ENCODE assay signal across 8 cellular contexts in the genomic region with DNA sequence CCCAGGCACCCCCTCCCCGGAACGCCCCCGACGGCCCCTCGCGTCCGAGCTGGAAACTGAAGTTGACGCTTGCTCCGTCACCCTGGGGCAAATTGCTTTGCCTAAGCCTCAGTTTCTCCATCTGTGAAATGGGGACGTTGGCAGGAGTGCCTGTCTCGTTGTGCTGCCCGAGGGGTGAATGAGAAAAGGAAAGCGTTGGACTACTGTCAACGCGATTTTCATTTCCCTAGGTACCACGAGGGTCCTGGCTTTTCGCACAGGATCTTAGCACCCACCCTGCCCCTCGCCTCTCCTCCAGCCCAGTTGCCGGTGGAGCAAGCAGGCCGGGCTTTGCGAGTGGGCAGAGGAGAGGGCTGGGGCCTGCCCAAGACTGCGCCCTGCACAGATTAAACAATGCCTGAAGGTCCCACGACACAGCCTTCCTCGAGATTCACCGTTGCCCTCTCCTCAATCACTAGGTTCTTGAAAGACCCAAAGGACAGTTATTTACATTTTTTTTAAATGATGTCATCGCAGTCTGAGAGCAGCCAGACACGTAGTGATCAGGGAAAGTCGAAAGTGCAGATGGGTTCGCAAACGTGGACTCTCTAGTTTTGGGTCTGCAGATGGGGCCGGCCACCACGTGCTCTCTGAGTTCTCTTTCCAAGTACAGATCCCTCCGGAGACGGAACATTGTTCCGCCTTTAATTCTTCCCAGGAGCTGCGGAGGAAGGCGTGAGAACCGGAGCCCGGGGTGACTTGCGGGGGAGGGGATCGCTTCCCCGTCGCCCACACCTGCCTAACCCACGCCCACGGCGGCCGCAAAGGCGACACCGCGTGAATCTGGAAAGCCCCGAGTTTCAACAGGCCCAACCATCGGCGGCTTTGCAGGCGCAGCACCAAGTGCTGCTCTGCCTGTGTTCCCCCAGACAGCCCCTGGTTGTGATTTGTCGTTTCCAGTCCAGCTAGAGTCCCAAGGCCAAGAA. TPM values are rescaled to one million over a fixed set of nuclear protein-coding genes. Genes with fewer than 3 reads are reported as not detected.
DNase-seq lines count a peak whose midpoint lies in the region; ATAC-seq and TF ChIP-seq lines count a peak whose summit lies in the region.

No MANE protein-coding gene starts in this region.

- H3K9me3 ChIP-seq in osteoblast (ENCODE audit: low read depth, low read length) (no peaks in the 10 kb centered on the region), thymus (ENCODE audit: control insufficient read depth) (no peaks in the 10 kb centered on the region)

- H3K4me2 ChIP-seq in osteoblast (ENCODE audit: insufficient read depth, low read length) = peak overlapping the region; percentile 69

- H3K27me3 ChIP-seq in osteoblast (ENCODE audit: insufficient read depth, low read length) = no peaks in the 10 kb centered on the region
- no peaks in the 10 kb centered on the region for H3K27me3 ChIP-seq in thymus (ENCODE audit: control insufficient read depth, insufficient read depth)

- peak overlapping the region; percentile 95 for H3K27ac Mint-ChIP-seq in activated T-cell treated with anti-CD3 and anti-CD28 coated beads, Interleukin-2, amount 50 U/mL, for 72 hours

- peaks cover 12% of the 10 kb centered on the region for H3K4me1 ChIP-seq in osteoblast (ENCODE audit: insufficient read depth, low read length)
- H3K4me1 ChIP-seq in thymus (ENCODE audit: control insufficient read depth, insufficient read depth, low read length) = peaks cover 74% of the 10 kb centered on the region

- peaks cover 54% of the 10 kb centered on the region for H3K4me1 Mint-ChIP-seq in activated T-cell treated with anti-CD3 and anti-CD28 coated beads, Interleukin-2, amount 50 U/mL, for 72 hours (ENCODE audit: low read depth)

- peak; percentile 66 for DNase-seq in DMS153 (lab: John Stamatoyannopoulos, UW)
- DNase-seq in LHCN-M2 (ENCODE audit: low read depth) = peak; percentile 50
- DNase-seq in activated T-cell treated with anti-CD3 and anti-CD28 coated beads, Interleukin-2, amount 50 U/mL, for 72 hours = peak; percentile 87 to 90
- DNase-seq in fibroblast of villous mesenchyme (ENCODE audit: low read depth) = peak; percentile 94
- peak; percentile 97 for DNase-seq in osteoblast (ENCODE audit: insufficient read length, low spot score, missing footprints)
- no peak for DNase-seq in NCI-H128 (lab: John Stamatoyannopoulos, UW; ENCODE audit: unreplicated experiment)

- H3K36me3 Mint-ChIP-seq in activated T-cell treated with anti-CD3 and anti-CD28 coated beads, Interleukin-2, amount 50 U/mL, for 72 hours (ENCODE audit: insufficient read depth in 2 of 2) = peaks cover 6 to 10% of the 10 kb centered on the region in 2 donors

- H3K27ac ChIP-seq in osteoblast (ENCODE audit: low read depth, low read length) = peak overlapping the region; percentile 63
- peak overlapping the region; percentile 89 for H3K27ac ChIP-seq in thymus (ENCODE audit: low read depth)

- H3K9me3 Mint-ChIP-seq in activated T-cell treated with anti-CD3 and anti-CD28 coated beads, Interleukin-2, amount 50 U/mL, for 72 hours = peaks cover 5 to 6% of the 10 kb centered on the region in 2 donors

- peak; percentile 40 for ATAC-seq in GM21576 (IDR thresholded peaks at IDR 0.05; ENCODE audit: unreplicated experiment)
- ATAC-seq in activated T-cell treated with anti-CD3 and anti-CD28 coated beads, Interleukin-2, amount 50 U/mL, for 72 hours (replicated peaks in 1 of 2) = peak; percentile 59 to 67

- no peaks in the 10 kb centered on the region for H4K20me1 ChIP-seq in osteoblast (ENCODE audit: insufficient read depth, low read length)

- TF ChIP-seq CTCF in fibroblast of villous mesenchyme (IDR thresholded peaks at IDR 0.05; ENCODE audit: insufficient read depth, low read depth, low read length) = no peak
- no peak for TF ChIP-seq CTCF in osteoblast (IDR thresholded peaks at IDR 0.05; ENCODE audit: extremely low read depth, low read depth, low read length)

- 9% methylated on average over 55 of the region's 55 CpGs for WGBS in thymus

- no peaks in the 10 kb centered on the region for H3K27me3 Mint-ChIP-seq in activated T-cell treated with anti-CD3 and anti-CD28 coated beads, Interleukin-2, amount 50 U/mL, for 72 hours (ENCODE audit: low read depth)

- peak overlapping the region; percentile 86 to 95 for H3K4me3 Mint-ChIP-seq in activated T-cell treated with anti-CD3 and anti-CD28 coated beads, Interleukin-2, amount 50 U/mL, for 72 hours

- H3K79me2 ChIP-seq in osteoblast (ENCODE audit: insufficient read depth, low read length) = no peaks in the 10 kb centered on the region

- peak overlapping the region; percentile 67 for H2AFZ ChIP-seq in osteoblast (ENCODE audit: low read length)

- H3K36me3 ChIP-seq in osteoblast (ENCODE audit: insufficient read depth, low read length) (no peaks in the 10 kb centered on the region), thymus (ENCODE audit: control insufficient read depth, insufficient read depth) (no peaks in the 10 kb centered on the region)

- H3K4me3 ChIP-seq in fibroblast of villous mesenchyme (ENCODE audit: low read depth, low read length) = peak overlapping the region; percentile 14
- peak overlapping the region; percentile 40 for H3K4me3 ChIP-seq in osteoblast (ENCODE audit: insufficient read depth, low read length)
- peak overlapping the region; percentile 47 for H3K4me3 ChIP-seq in thymus (ENCODE audit: low read length)

RNA-seq across cellular contexts. Expression of a gene that starts 54.1 kb away (rescaled TPM):
- total RNA-seq in LHCN-M2 (2014; rRNA removed) (5.7 and 7.1 TPM in 2 replicates), fibroblast of villous mesenchyme (8.2 and 31.2 TPM in 2 replicates), osteoblast (1.2 and 4.0 TPM in 2 replicates)
- 4.2 TPM for polyA plus RNA-seq in LHCN-M2 (2012)
- not detected for total RNA-seq in activated T-cell treated with anti-CD3 and anti-CD28 coated beads, Interleukin-2, amount 50 U/mL, for 72 hours
- polyA plus RNA-seq in thymus = 25.1 TPM
